In the genomic region with DNA sequence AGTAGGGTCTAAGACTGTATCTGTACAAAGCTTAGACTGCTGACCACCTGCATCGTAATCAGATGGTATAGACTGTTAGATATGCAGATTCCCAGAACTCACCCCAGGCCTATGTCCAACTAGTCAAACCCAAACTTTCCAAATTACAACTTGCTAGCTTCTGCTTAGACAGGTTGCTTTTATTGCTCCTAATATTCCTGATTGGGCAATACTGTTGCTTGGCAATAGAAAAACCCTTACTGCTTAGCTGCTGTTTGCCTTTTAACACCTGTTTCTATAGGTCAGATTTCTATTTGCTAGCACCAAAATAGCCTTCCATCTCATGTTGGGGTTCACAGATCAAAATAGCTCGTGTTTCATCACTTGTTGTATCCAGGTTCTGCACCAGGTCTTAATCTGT, we compare ENCODE assay signal across 1 cellular context.
TF ChIP-seq lines count a peak whose summit lies in the region.

No MANE protein-coding gene starts in this region.

TF ChIP-seq in K562, 482 proteins besides CTCF, POLR2A, EP300 and RAD21:
- TF ChIP-seq NFE2 (IDR thresholded peaks at IDR 0.05; ENCODE audit: low read depth), result no peak
- TF ChIP-seq CEBPG (CRISPR knock-in tag; IDR thresholded peaks at IDR 0.05), result no peak
- peak; percentile 23 to 71; a peak in 2 of 4 replicates for TF ChIP-seq CEBPG (tag; conservative IDR thresholded peaks at IDR 0.05 in 1 of 2, IDR thresholded peaks at IDR 0.05 in 1 of 2)
